Comparison of ENCODE assay signal across 15 cellular contexts in the genomic region with DNA sequence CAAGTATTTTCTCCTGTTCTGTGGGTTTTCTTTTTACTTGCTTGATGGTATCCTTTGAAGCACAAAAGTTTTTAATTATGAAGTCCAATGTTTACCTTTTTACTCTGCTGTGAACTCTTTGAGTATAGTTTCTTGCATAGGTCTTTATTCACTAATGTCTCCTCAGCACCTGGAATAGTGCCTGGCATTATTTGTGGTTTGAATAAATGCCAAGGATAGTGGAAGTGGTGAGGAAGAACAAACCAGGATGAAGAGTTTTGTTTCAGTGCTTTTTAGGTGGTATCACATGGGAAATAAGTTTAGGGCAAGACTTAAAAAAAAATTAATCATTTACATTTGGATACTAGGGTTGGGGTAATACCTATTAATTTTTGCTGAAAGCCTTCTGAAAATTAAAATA. TPM values are rescaled to one million over a fixed set of nuclear protein-coding genes. Genes with fewer than 3 reads are reported as not detected.
DNase-seq lines count a peak whose midpoint lies in the region; ATAC-seq and TF ChIP-seq lines count a peak whose summit lies in the region.
"Had no signal": no experiment of that assay in that cellular context is flagged by ENCODE, and none has a peak within 500 bp of the region (broad histone marks: within the 10 kb centered on the region; RNA-seq: fewer than 3 reads in every experiment).

No MANE protein-coding gene starts in this region.

- TF ChIP-seq CTCF in mammary epithelial cell (conservative IDR thresholded peaks at IDR 0.05 in 1 of 2, IDR thresholded peaks at IDR 0.05 in 1 of 2; ENCODE audit: extremely low read depth in 1 of 2, insufficient read depth in 1 of 2, low read depth in 1 of 2, low read length in 2 of 2): no peak
- no peak for TF ChIP-seq CTCF in endodermal cell (conservative IDR thresholded peaks at IDR 0.05)

- H3K4me1 ChIP-seq in mammary epithelial cell (ENCODE audit: insufficient read depth, low read length) (peaks cover 11% of the 10 kb centered on the region), endodermal cell (ENCODE audit: control insufficient read depth, insufficient read depth, low read length) (no peaks in the 10 kb centered on the region)

- no peak overlapping the region for H2AFZ ChIP-seq in mammary epithelial cell (ENCODE audit: low read depth, low read length)

- H3K79me2 ChIP-seq in mammary epithelial cell (ENCODE audit: insufficient read depth, low read length): no peaks in the 10 kb centered on the region

- in situ Hi-C loops in mammary epithelial cell (cut with MboI; ENCODE audit: low sequenced_read_pairs in 2 of 2): loop anchor here (25.0 kb wide), 3 partner anchors 120 to 520 kb away; no protein-coding TSS in a partner anchor

- H3K9ac ChIP-seq in mammary epithelial cell (ENCODE audit: insufficient read depth, low read length) (no peak overlapping the region), endodermal cell (ENCODE audit: extremely low read depth, low read length, poor library complexity, severe bottlenecking) (no peak overlapping the region)
- H3K9ac ChIP-seq: BLaER1 treated with 17β-estradiol and CSF1 and Interleukin-3, amounts not matched to agents 10 nM and 100 nM had no signal

- no peak for ATAC-seq in Right ventricle myocardium inferior

- H3K4me3 ChIP-seq in mammary epithelial cell (replicated peaks in 1 of 3; ENCODE audit: insufficient read depth in 1 of 3, low read depth in 2 of 3, low read length in 3 of 3) (no peak overlapping the region), endodermal cell (ENCODE audit: low read length) (no peak overlapping the region)
- H3K4me3 ChIP-seq: BLaER1 treated with 17β-estradiol and CSF1 and Interleukin-3, amounts not matched to agents 10 nM and 100 nM had no signal

- dilution Hi-C loops in mammary epithelial cell (cut with HindIII; ENCODE audit: low sequenced_read_pairs): no loop called here

- no peaks in the 10 kb centered on the region for H3K36me3 Mint-ChIP-seq in endodermal cell (ENCODE audit: low read depth)

- H3K27ac Mint-ChIP-seq in endodermal cell: no peak overlapping the region
- H3K27ac Mint-ChIP-seq: H9 had no signal

- CTCF ChIA-PET in mammary epithelial cell (lab: Charles Lee; ENCODE audit: low non-redundant PET): no interaction called here

- H3K4me2 ChIP-seq in mammary epithelial cell (ENCODE audit: insufficient read depth, low read depth, low read length): no peak overlapping the region
- H3K4me2 ChIP-seq: BLaER1 treated with 17β-estradiol and CSF1 and Interleukin-3, amounts not matched to agents 10 nM and 100 nM had no signal

- BruUV-seq in mammary epithelial cell (replicated peaks; lab: Mats Ljungman, UMichigan): no TSS peak

- no peaks in the 10 kb centered on the region for H3K27me3 Mint-ChIP-seq in endodermal cell (ENCODE audit: insufficient read depth)
- H3K27me3 Mint-ChIP-seq: CD4-positive, CD25-positive, alpha-beta regulatory T cell had no signal

- H3K4me3 Mint-ChIP-seq in endodermal cell: no peak overlapping the region
- H3K4me3 Mint-ChIP-seq: CD4-positive, CD25-positive, alpha-beta regulatory T cell; H9 had no signal

- no peak for TF ChIP-seq RAD21 in Ishikawa (IDR thresholded peaks at IDR 0.05; ENCODE audit: low read depth)

- intact Hi-C loops in mammary epithelial cell (cut with micrococcal nuclease) (no loop called here), Right ventricle myocardium inferior (cut with DNase I) (loop anchor here (5.0 kb wide), 1 partner anchor 85 kb away; no protein-coding TSS in a partner anchor)

- TF ChIP-seq EP300 in Ishikawa (IDR thresholded peaks at IDR 0.05; ENCODE audit: borderline replicate concordance): no peak

- DNase-seq in NCI-H1105 treated with DMSO at 0.1 percent for 48 hours (lab: John Stamatoyannopoulos, UW) (peak; percentile 11), NCI-H1105 (lab: John Stamatoyannopoulos, UW) (no peak), mammary epithelial cell (peak; percentile 32), renal cortical epithelial cell (ENCODE audit: low read depth) (peak; percentile 36), endodermal cell (no peak), Right ventricle myocardium inferior (ENCODE audit: missing footprints) (no peak)
- DNase-seq: 8988T; ACHN; CD4-positive, CD25-positive, alpha-beta regulatory T cell; DMS53; EL; GOT3; H9 had no signal

- H3K27me3 ChIP-seq in mammary epithelial cell (ENCODE audit: insufficient read depth, low read length): no peaks in the 10 kb centered on the region
- no peaks in the 10 kb centered on the region for H3K27me3 ChIP-seq in endodermal cell (ENCODE audit: control insufficient read depth, insufficient read depth, low read length, poor library complexity, severe bottlenecking)
- H3K27me3 ChIP-seq: BLaER1 treated with 17β-estradiol and CSF1 and Interleukin-3, amounts not matched to agents 10 nM and 100 nM had no signal

- no peaks in the 10 kb centered on the region for H4K20me1 ChIP-seq in mammary epithelial cell (ENCODE audit: insufficient read depth, low read length)

- peaks cover 14% of the 10 kb centered on the region for H3K4me1 Mint-ChIP-seq in endodermal cell

- no peaks in the 10 kb centered on the region for H3K9me3 ChIP-seq in mammary epithelial cell (replicated peaks; ENCODE audit: insufficient read depth, low read length)
- H3K9me3 ChIP-seq in endodermal cell (ENCODE audit: control insufficient read depth, low read length): no peaks in the 10 kb centered on the region
- H3K9me3 ChIP-seq: BLaER1 treated with 17β-estradiol and CSF1 and Interleukin-3, amounts not matched to agents 10 nM and 100 nM had no signal

- H3K9me3 Mint-ChIP-seq in endodermal cell: no peaks in the 10 kb centered on the region
- H3K9me3 Mint-ChIP-seq: CD4-positive, CD25-positive, alpha-beta regulatory T cell; H9 had no signal

- H3K27ac ChIP-seq in mammary epithelial cell (ENCODE audit: insufficient read depth, low read depth, low read length) (no peak overlapping the region), endodermal cell (ENCODE audit: low read depth, low read length) (no peak overlapping the region)
- H3K27ac ChIP-seq: BLaER1 treated with 17β-estradiol and CSF1 and Interleukin-3, amounts not matched to agents 10 nM and 100 nM had no signal

- H3K36me3 ChIP-seq in mammary epithelial cell (ENCODE audit: insufficient read depth, low read length) (no peaks in the 10 kb centered on the region), endodermal cell (ENCODE audit: control insufficient read depth, insufficient read depth, low read length) (no peaks in the 10 kb centered on the region)

TF ChIP-seq in Ishikawa, 13 proteins besides CTCF, POLR2A, EP300 and RAD21:
- TF ChIP-seq, protein P1, sequence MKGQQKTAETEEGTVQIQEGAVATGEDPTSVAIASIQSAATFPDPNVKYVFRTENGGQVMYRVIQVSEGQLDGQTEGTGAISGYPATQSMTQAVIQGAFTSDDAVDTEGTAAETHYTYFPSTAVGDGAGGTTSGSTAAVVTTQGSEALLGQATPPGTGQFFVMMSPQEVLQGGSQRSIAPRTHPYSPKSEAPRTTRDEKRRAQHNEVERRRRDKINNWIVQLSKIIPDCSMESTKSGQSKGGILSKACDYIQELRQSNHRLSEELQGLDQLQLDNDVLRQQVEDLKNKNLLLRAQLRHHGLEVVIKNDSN (IDR thresholded peaks at IDR 0.05): no peak
- TF ChIP-seq CREB1 (IDR thresholded peaks at IDR 0.05; ENCODE audit: low read depth) (no peak), NFIC (IDR thresholded peaks at IDR 0.05) (0 out of 2 replicates have a peak, but pooled peaks have one; percentile 10), EGR1 (IDR thresholded peaks at IDR 0.05) (no peak), TEAD4 (IDR thresholded peaks at IDR 0.05) (no peak), ZBTB7A (IDR thresholded peaks at IDR 0.05; ENCODE audit: low read depth) (no peak)

RNA-seq across cellular contexts. Expression of gene GPD1L, which starts 25.7 kb away (rescaled TPM):
- total RNA-seq in mammary epithelial cell (1 to 10 TPM; 5.7 to 7.5 TPM), renal cortical epithelial cell (14.2 and 17.2 TPM in 2 replicates), endodermal cell (1 to 10 TPM; 1.5 to 3.5 TPM), Right ventricle myocardium inferior (223 TPM)
- polyA plus RNA-seq in mammary epithelial cell: 4.5 TPM
- polyA minus RNA-seq in mammary epithelial cell: 23.1 TPM
- 4.3 TPM for polyA plus RNA-seq in endodermal cell (2013, experiment 1 of 2)
- 3.4 TPM for polyA plus RNA-seq in endodermal cell (2013, experiment 2 of 2)

Comparison
In these comparisons a context has a peak if more than half of its experiments do, and no peak if none do; other contexts are left out.
1. DNase-seq: peak in NCI-H1105 treated with DMSO at 0.1 percent for 48 hours (single experiment), mammary epithelial cell (single experiment) and renal cortical epithelial cell (single experiment); none in NCI-H1105 (single experiment), endodermal cell (single experiment) and Right ventricle myocardium inferior (single experiment).
2. RNA of gene GPD1L, which starts 25.7 kb away (total RNA-seq): 223 TPM in Right ventricle myocardium inferior (single experiment); 14.2 to 17.2 TPM in renal cortical epithelial cell, 5.7 to 7.5 TPM in mammary epithelial cell and 1.5 to 3.5 TPM in endodermal cell; every median in the first group is over 10 times any median in the second.